Comparison of ENCODE assay signal across 12 cellular contexts in the genomic region with DNA sequence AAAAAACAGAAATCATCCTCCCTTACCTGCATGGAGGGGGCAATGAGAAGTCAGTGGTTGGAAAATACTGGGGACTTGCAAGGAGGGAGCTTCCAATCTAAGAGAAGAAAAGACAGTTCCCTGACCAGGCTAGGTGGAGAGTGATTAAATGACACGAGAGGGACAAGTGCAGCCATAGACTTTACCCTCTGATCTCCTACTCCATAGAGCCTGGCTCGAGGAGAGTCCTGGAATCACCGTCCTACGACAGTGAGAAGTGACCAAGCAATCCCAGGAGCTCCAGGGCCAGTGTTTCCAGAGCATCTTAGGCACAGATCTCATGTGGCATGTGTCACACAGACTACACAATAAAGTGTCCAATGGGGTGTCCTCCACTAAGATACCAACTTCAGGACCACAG. TPM values are rescaled to one million over a fixed set of nuclear protein-coding genes. Genes with fewer than 3 reads are reported as not detected.
A peak's percentile ranks its signal among the peaks of the same experiment; 100 is the strongest.
DNase-seq lines count a peak whose midpoint lies in the region; ATAC-seq and TF ChIP-seq lines count a peak whose summit lies in the region.
"Had no signal": no experiment of that assay in that cellular context is flagged by ENCODE, and none has a peak within 500 bp of the region (broad histone marks: within the 10 kb centered on the region; RNA-seq: fewer than 3 reads in every experiment).

No MANE protein-coding gene starts in this region.

- no peak overlapping the region for H2AFZ ChIP-seq in GM23338

- H3K27ac Mint-ChIP-seq in GM23338 (no peak overlapping the region), immature natural killer cell (peak overlapping the region; percentile 81 to 98 (median 95))
- H3K27ac Mint-ChIP-seq in activated T-helper 1 cell treated with anti-CD3 and anti-CD28 coated beads, Interleukin-12 subunit alpha, Interleukin-12 subunit beta, Interleukin-2, Interleukin-4 antibody, amounts not matched to agents 30 ng/mL and 10 ng/mL and 1 ng/mL, durations not matched to agents 14 hours and 24 hours and 36 hours, result peak overlapping the region; percentile 73

- ATAC-seq in GM23338, result no peak
- ATAC-seq in GM19324 (IDR thresholded peaks at IDR 0.05; ENCODE audit: low FRiP score, unreplicated experiment), result no peak
- ATAC-seq: PC-3 had no signal

- H3K79me2 ChIP-seq in GM23338 (replicated peaks; ENCODE audit: insufficient read depth), result peaks cover 99% of the 10 kb centered on the region

- H3K27me3 Mint-ChIP-seq in GM23338 (ENCODE audit: insufficient read depth, low read depth, poor library complexity), result peaks cover 19% of the 10 kb centered on the region
- H3K27me3 Mint-ChIP-seq in activated T-helper 1 cell treated with anti-CD3 and anti-CD28 coated beads, Interleukin-12 subunit alpha, Interleukin-12 subunit beta, Interleukin-2, Interleukin-4 antibody, amounts not matched to agents 30 ng/mL and 10 ng/mL and 1 ng/mL, durations not matched to agents 14 hours and 24 hours and 36 hours (ENCODE audit: insufficient read depth), result no peaks in the 10 kb centered on the region
- H3K27me3 Mint-ChIP-seq in immature natural killer cell (ENCODE audit: low read depth in 3 of 3), result peaks cover 7 to 9% (median 8%) of the 10 kb centered on the region in 3 donors

- peaks cover 89% of the 10 kb centered on the region for H3K4me1 ChIP-seq in GM23338 (ENCODE audit: insufficient read depth)

- H3K4me3 Mint-ChIP-seq in GM23338 (no peak overlapping the region), immature natural killer cell (peak overlapping the region in 4 of 5 donors; percentile 2 to 48 (median 26))
- no peak overlapping the region for H3K4me3 Mint-ChIP-seq in activated T-helper 1 cell treated with anti-CD3 and anti-CD28 coated beads, Interleukin-12 subunit alpha, Interleukin-12 subunit beta, Interleukin-2, Interleukin-4 antibody, amounts not matched to agents 30 ng/mL and 10 ng/mL and 1 ng/mL, durations not matched to agents 14 hours and 24 hours and 36 hours

- H3K36me3 Mint-ChIP-seq in GM23338 (ENCODE audit: low read depth) (peaks cover 10% of the 10 kb centered on the region), immature natural killer cell (no peaks in the 10 kb centered on the region)
- H3K36me3 Mint-ChIP-seq in activated T-helper 1 cell treated with anti-CD3 and anti-CD28 coated beads, Interleukin-12 subunit alpha, Interleukin-12 subunit beta, Interleukin-2, Interleukin-4 antibody, amounts not matched to agents 30 ng/mL and 10 ng/mL and 1 ng/mL, durations not matched to agents 14 hours and 24 hours and 36 hours (ENCODE audit: low read depth), result peaks cover 37% of the 10 kb centered on the region

- no peaks in the 10 kb centered on the region for H3K9me3 Mint-ChIP-seq in GM23338
- H3K9me3 Mint-ChIP-seq in activated T-helper 1 cell treated with anti-CD3 and anti-CD28 coated beads, Interleukin-12 subunit alpha, Interleukin-12 subunit beta, Interleukin-2, Interleukin-4 antibody, amounts not matched to agents 30 ng/mL and 10 ng/mL and 1 ng/mL, durations not matched to agents 14 hours and 24 hours and 36 hours, result no peaks in the 10 kb centered on the region
- H3K9me3 Mint-ChIP-seq in immature natural killer cell, result no peaks in the 10 kb centered on the region

- H3K4me1 Mint-ChIP-seq in GM23338, result peaks cover 86% of the 10 kb centered on the region
- peaks cover 91% of the 10 kb centered on the region for H3K4me1 Mint-ChIP-seq in activated T-helper 1 cell treated with anti-CD3 and anti-CD28 coated beads, Interleukin-12 subunit alpha, Interleukin-12 subunit beta, Interleukin-2, Interleukin-4 antibody, amounts not matched to agents 30 ng/mL and 10 ng/mL and 1 ng/mL, durations not matched to agents 14 hours and 24 hours and 36 hours (ENCODE audit: low read depth)
- H3K4me1 Mint-ChIP-seq in immature natural killer cell, result peaks cover 95 to 98% of the 10 kb centered on the region in 2 donors

- no peaks in the 10 kb centered on the region for H3K27me3 ChIP-seq in GM23338 (ENCODE audit: insufficient read depth)

- peaks cover 3% of the 10 kb centered on the region for H3K9me2 ChIP-seq in GM23338 (ENCODE audit: insufficient read depth)

- H3K4me3 ChIP-seq in GM23338 (no peak overlapping the region), skin epidermis (no peak overlapping the region)

- peak overlapping the region; percentile 40 for H3K4me2 ChIP-seq in GM23338

- no peaks in the 10 kb centered on the region for H3K36me3 ChIP-seq in GM23338 (ENCODE audit: insufficient read depth)

- 0 out of 2 replicates have a peak, but pooled peaks cover 5% of the 10 kb centered on the region for H3F3A ChIP-seq in GM23338 (replicated peaks; ENCODE audit: low read depth)

- peak overlapping the region; percentile 83 for H3K27ac ChIP-seq in GM23338 (ENCODE audit: low read depth)
- H3K27ac ChIP-seq in skin epidermis, result peak overlapping the region in 11 of 21 experiments; percentile 10 to 82 (median 54)

- intact Hi-C loops in activated T-helper 1 cell treated with anti-CD3 and anti-CD28 coated beads, Interleukin-12 subunit alpha, Interleukin-12 subunit beta, Interleukin-2, Interleukin-4 antibody, amounts not matched to agents 30 ng/mL and 10 ng/mL and 1 ng/mL, durations not matched to agents 14 hours and 24 hours and 36 hours (cut with micrococcal nuclease), result loop anchor here (10.0 kb wide), 1 partner anchor 873 kb away; no protein-coding TSS in a partner anchor

- TF ChIP-seq CTCF in GM23338 (conservative IDR thresholded peaks at IDR 0.05; ENCODE audit: low read depth in 2 of 2), result no peak

- DNase-seq in GM23338 (ENCODE audit: low spot score) (no peak), immature natural killer cell (no peak), GF-D8 (lab: John Stamatoyannopoulos, UW) (no peak), DMS53 treated with DMSO at 0.1 percent for 48 hours (lab: John Stamatoyannopoulos, UW; ENCODE audit: unreplicated experiment) (no peak)
- DNase-seq in activated T-helper 1 cell treated with anti-CD3 and anti-CD28 coated beads, Interleukin-12 subunit alpha, Interleukin-12 subunit beta, Interleukin-2, Interleukin-4 antibody, amounts not matched to agents 30 ng/mL and 10 ng/mL and 1 ng/mL, durations not matched to agents 14 hours and 24 hours and 36 hours (ENCODE audit: low spot score), result no peak
- DNase-seq in stimulated activated CD4-positive, alpha-beta T cell treated with anti-CD3 and anti-CD28 coated beads, Interleukin-2, amount 100 ng/mL, for 24 hours, result no peak
- DNase-seq: activated CD4-positive, alpha-beta T cell treated with anti-CD3 and anti-CD28 coated beads, Interleukin-2, amount 50 U/mL, for 48 hours; effector CD8-positive, alpha-beta T cell; midbrain; PC-3 had no signal

- H4K20me1 ChIP-seq in GM23338 (replicated peaks; ENCODE audit: insufficient read depth), result peaks cover 36% of the 10 kb centered on the region

TF ChIP-seq in GM23338, 12 proteins besides CTCF, POLR2A, EP300 and RAD21 (continues in another document):
- TF ChIP-seq EZH2phosphoT487 (IDR thresholded peaks at IDR 0.05; ENCODE audit: unreplicated experiment), result no peak
- no peak for TF ChIP-seq POLR2AphosphoS5 (IDR thresholded peaks at IDR 0.05; ENCODE audit: low read depth)

RNA-seq across cellular contexts. Expression of gene MYH9, which starts 25.7 kb away (rescaled TPM):
- total RNA-seq in GM23338 (2014; rRNA removed; shearing (Covaris generic)), result 204 and 233 TPM in 2 replicates
- polyA plus RNA-seq in GM23338 (2016; fragmentation: Nextera tagmentation; extraction: Ambion mirVana), result 55.4 and 58.4 TPM in 2 replicates
- total RNA-seq in activated T-helper 1 cell treated with anti-CD3 and anti-CD28 coated beads, Interleukin-12 subunit alpha, Interleukin-12 subunit beta, Interleukin-2, Interleukin-4 antibody, amounts not matched to agents 30 ng/mL and 10 ng/mL and 1 ng/mL, durations not matched to agents 14 hours and 24 hours and 36 hours, result 618 and 639 TPM in 2 replicates
- 100 to 1,000 TPM in 1 of 3 donors, 10 to 100 TPM in 1, 1 to 10 TPM in 1; 8.7 to 355 (median 40.2) TPM for polyA plus RNA-seq in immature natural killer cell

Comparison
In these comparisons a context has a peak if more than half of its experiments do, and no peak if none do; other contexts are left out.
1. H3K4me3 Mint-ChIP-seq: peak in immature natural killer cell (4 of 5); none in GM23338 (single experiment) and activated T-helper 1 cell treated with anti-CD3 and anti-CD28 coated beads, Interleukin-12 subunit alpha, Interleukin-12 subunit beta, Interleukin-2, Interleukin-4 antibody, amounts not matched to agents 30 ng/mL and 10 ng/mL and 1 ng/mL, durations not matched to agents 14 hours and 24 hours and 36 hours (single experiment).